In genomic region chr11:92413757-92414513, GRCh38 we compare ENCODE assay signal across 18 cellular contexts.
A peak's percentile ranks its signal among the peaks of the same experiment; 100 is the strongest.
DNase-seq lines count a peak whose midpoint lies in the region; ATAC-seq and TF ChIP-seq lines count a peak whose summit lies in the region.
"Had no signal": no experiment of that assay in that cellular context is flagged by ENCODE, and none has a peak within 500 bp of the region (broad histone marks: within the 10 kb centered on the region; RNA-seq: fewer than 3 reads in every experiment).

No MANE protein-coding gene starts in this region.

- H3K9ac ChIP-seq in neural progenitor cell = no peak overlapping the region

- H3K27me3 ChIP-seq in neural progenitor cell = no peaks in the 10 kb centered on the region
- H3K27me3 ChIP-seq in HAP-1 (ENCODE audit: low read depth) = no peaks in the 10 kb centered on the region
- H3K27me3 ChIP-seq: cardiac muscle cell, left lung, neutrophil, uterus had no signal

- H3K27ac ChIP-seq in neural progenitor cell = no peak overlapping the region
- H3K27ac ChIP-seq: cardiac muscle cell, left lung, neutrophil, uterus had no signal

- no peak for TF ChIP-seq CTCF in GM12864 (IDR thresholded peaks at IDR 0.05; ENCODE audit: low read depth, low read length, missing control alignments)
- no peak for TF ChIP-seq CTCF in neural progenitor cell (IDR thresholded peaks at IDR 0.05)

- peak; percentile 24 for DNase-seq in GM12864 (ENCODE audit: low read depth)
- DNase-seq in activated gamma-delta T cell treated with Interleukin-2 at 50 U/mL for 16 hours = no peak
- DNase-seq in neural progenitor cell (ENCODE audit: low spot score) = no peak
- DNase-seq in HAP-1 (ENCODE audit: low spot score in 2 of 2) = no peak
- DNase-seq in hepatic stellate cell (ENCODE audit: low spot score) = no peak
- DNase-seq: activated CD8-positive, alpha-beta T cell treated with anti-CD3 and anti-CD28 coated beads for 36 hours; activated naive CD4-positive, alpha-beta T cell treated with Interleukin-2 at 50 U/mL for 16 hours; COR-L47; glutamatergic neuron; left lung; NCI-H774; stimulated activated CD4-positive, alpha-beta T cell treated with anti-CD3 and anti-CD28 coated beads, Interleukin-15, amount 100 ng/mL, for 24 hours; uterus had no signal

- H4K20me1 ChIP-seq in neural progenitor cell (ENCODE audit: low read depth) = no peaks in the 10 kb centered on the region

- ATAC-seq in GM19328 (IDR thresholded peaks at IDR 0.05; ENCODE audit: unreplicated experiment) = peak; percentile 77
- peak; percentile 89 for ATAC-seq in HG02759 (IDR thresholded peaks at IDR 0.05; ENCODE audit: unreplicated experiment)
- ATAC-seq in HG03520 (IDR thresholded peaks at IDR 0.05; ENCODE audit: unreplicated experiment) = peak; percentile 60
- ATAC-seq: activated CD8-positive, alpha-beta T cell treated with anti-CD3 and anti-CD28 coated beads for 36 hours; left lung had no signal

- H3K27ac Mint-ChIP-seq in neural progenitor cell = no peak overlapping the region
- H3K27ac Mint-ChIP-seq: activated CD8-positive, alpha-beta T cell treated with anti-CD3 and anti-CD28 coated beads for 36 hours had no signal

- H3K4me3 ChIP-seq in GM12864 (ENCODE audit: low read depth, low read length) (no peak overlapping the region), neural progenitor cell (no peak overlapping the region), HAP-1 (no peak overlapping the region)
- H3K4me3 ChIP-seq: cardiac muscle cell, left lung, uterus had no signal

- H3K9me3 Mint-ChIP-seq in neural progenitor cell = peaks cover 2% of the 10 kb centered on the region
- H3K9me3 Mint-ChIP-seq: activated CD8-positive, alpha-beta T cell treated with anti-CD3 and anti-CD28 coated beads for 36 hours had no signal

- no peak overlapping the region for H3K4me3 Mint-ChIP-seq in neural progenitor cell
- H3K4me3 Mint-ChIP-seq: activated CD8-positive, alpha-beta T cell treated with anti-CD3 and anti-CD28 coated beads for 36 hours had no signal

- H3K36me3 Mint-ChIP-seq in neural progenitor cell = peaks cover 2% of the 10 kb centered on the region

- H3K9me3 ChIP-seq in neural progenitor cell (ENCODE audit: low read depth) = no peaks in the 10 kb centered on the region
- no peaks in the 10 kb centered on the region for H3K9me3 ChIP-seq in HAP-1
- H3K9me3 ChIP-seq: left lung, neutrophil, uterus had no signal

- in situ Hi-C loops in HAP-1 (cut with MboI; ENCODE audit: low sequenced_read_pairs) = no loop called here

- peaks cover 18% of the 10 kb centered on the region for H3K4me1 Mint-ChIP-seq in neural progenitor cell

- no peaks in the 10 kb centered on the region for H3F3A ChIP-seq in neural progenitor cell (ENCODE audit: low read depth)

- no peak overlapping the region for H2AFZ ChIP-seq in neural progenitor cell (replicated peaks)

- no peak overlapping the region for H3K4me2 ChIP-seq in neural progenitor cell

- H3K27me3 Mint-ChIP-seq in neural progenitor cell (ENCODE audit: insufficient read depth, low read depth) = no peaks in the 10 kb centered on the region
- H3K27me3 Mint-ChIP-seq: activated CD8-positive, alpha-beta T cell treated with anti-CD3 and anti-CD28 coated beads for 36 hours had no signal

- no peaks in the 10 kb centered on the region for H3K79me2 ChIP-seq in neural progenitor cell (ENCODE audit: low read depth)

- peaks cover 15% of the 10 kb centered on the region for H3K4me1 ChIP-seq in neural progenitor cell
- no peaks in the 10 kb centered on the region for H3K4me1 ChIP-seq in HAP-1
- H3K4me1 ChIP-seq: left lung, uterus had no signal

- H3K36me3 ChIP-seq in neural progenitor cell (no peaks in the 10 kb centered on the region), HAP-1 (replicated peaks) (no peaks in the 10 kb centered on the region)
- H3K36me3 ChIP-seq: cardiac muscle cell, left lung, neutrophil, uterus had no signal
